1 cellular context compared by ENCODE assay signal in the genomic region with DNA sequence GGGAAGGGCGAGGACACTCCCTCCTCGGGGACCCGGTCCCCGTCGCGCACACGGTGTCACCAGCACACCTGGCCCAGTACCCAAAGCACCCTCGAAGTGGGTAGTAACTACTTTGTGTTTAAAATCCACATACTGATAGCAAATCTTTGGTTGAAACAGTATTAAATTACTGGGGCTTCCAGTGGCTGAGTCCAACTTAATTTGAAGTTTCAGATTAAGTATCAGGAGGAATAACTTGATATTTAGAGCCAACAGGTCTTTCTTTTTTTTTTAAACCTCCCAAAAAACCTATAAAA.
TF ChIP-seq lines count a peak whose summit lies in the region.

No MANE protein-coding gene starts in this region.

TF ChIP-seq in HEK293, 187 proteins besides CTCF, POLR2A, EP300 and RAD21 (continued from another document):
- TF ChIP-seq ZNF518A (tag by site-specific recombination; conservative IDR thresholded peaks at IDR 0.05; ENCODE audit: low read depth): 0 out of 2 replicates have a peak, but pooled peaks have one; percentile 2
